ENCODE assay signal across 8 cellular contexts in genomic region chr3:9951962-9952805, GRCh38. TPM values are rescaled to one million over a fixed set of nuclear protein-coding genes. Genes with fewer than 3 reads are reported as not detected.
A peak's percentile ranks its signal among the peaks of the same experiment; 100 is the strongest.
DNase-seq lines count a peak whose midpoint lies in the region; ATAC-seq and TF ChIP-seq lines count a peak whose summit lies in the region.

Gene PRRT3 (minus strand): TSS chr3:9952408. CDS start chr3:9950115, 2,293 bp downstream.

- peak; percentile 64 for ATAC-seq in GM19328 (IDR thresholded peaks at IDR 0.05; ENCODE audit: unreplicated experiment)
- ATAC-seq in HG03520 (IDR thresholded peaks at IDR 0.05; ENCODE audit: unreplicated experiment): peak; percentile 87
- peak; percentile 47 for ATAC-seq in body of pancreas

- DNase-seq in COR-L47 (lab: John Stamatoyannopoulos, UW) (peak; percentile 11), T-helper 2 cell (peak in 4 of 5 experiments; percentile 24 to 75 (median 39)), body of pancreas (peak in 2 of 4 donors; percentile 26 to 30), iris pigment epithelial cell (ENCODE audit: low read depth) (peak; percentile 60), NCI-H1694 (lab: John Stamatoyannopoulos, UW) (no peak)
- peak; percentile 56 to 64 for DNase-seq in stimulated activated CD4-positive, alpha-beta T cell treated with anti-CD3 and anti-CD28 coated beads, Interleukin-2, amount 100 ng/mL, for 48 hours

- intact Hi-C loops in body of pancreas (cut with DNase I): no loop called here

- peaks cover 26% of the 10 kb centered on the region for H3K4me1 ChIP-seq in body of pancreas

- no peaks in the 10 kb centered on the region for H3K27me3 ChIP-seq in body of pancreas

- TF ChIP-seq CTCF in body of pancreas (IDR thresholded peaks at IDR 0.05): no peak

- no peak within 1 kb of the TSS for H3K27ac ChIP-seq in body of pancreas

- H3K4me3 ChIP-seq in body of pancreas: peak within 1 kb of the TSS in 1 of 2 donors; percentile 22

- 7 to 20% methylated on average over 39 to 40 of the region's 52 CpGs for WGBS in body of pancreas, 2 donors

- TF ChIP-seq POLR2A in body of pancreas (IDR thresholded peaks at IDR 0.05): peak in 1 of 3 donors; percentile 14

- no peaks in the 10 kb centered on the region for H3K36me3 ChIP-seq in body of pancreas (replicated peaks in 1 of 2; ENCODE audit: insufficient read depth in 1 of 2, low read depth in 2 of 2)

- H3K9me3 ChIP-seq in body of pancreas: no peaks in the 10 kb centered on the region

RNA-seq across cellular contexts. Expression of gene PRRT3, which starts in this region (rescaled TPM):
- total RNA-seq in body of pancreas: 1 to 10 TPM; 3.9 to 4.3 TPM
